Comparison of ENCODE assay signal across 26 cellular contexts in genomic region chr2:124265641-124266040, GRCh38.
"Had no signal": no experiment of that assay in that cellular context is flagged by ENCODE, and none has a peak within 500 bp of the region (broad histone marks: within the 10 kb centered on the region; RNA-seq: fewer than 3 reads in every experiment).

No MANE protein-coding gene starts in this region.

- H3K4me1 Mint-ChIP-seq: naive B cell; stimulated activated naive B cell treated with anti-CD40 and anti-IgM and Interleukin-4, amounts not matched to agents 10 μg/mL and 1 μg/mL and 100 μg/mL, for 72 hours had no signal

- H3K4me3 Mint-ChIP-seq: mesothelial cell of epicardium; naive B cell; nephron; neural crest cell; stimulated activated naive B cell treated with anti-CD40 and anti-IgM and Interleukin-4, amounts not matched to agents 10 μg/mL and 1 μg/mL and 100 μg/mL, for 72 hours had no signal

- ATAC-seq: left colon; pancreas; right lobe of liver; stimulated activated naive B cell treated with anti-CD40 and anti-IgM and Interleukin-4, amounts not matched to agents 10 μg/mL and 1 μg/mL and 100 μg/mL, for 72 hours; stimulated activated naive CD8-positive, alpha-beta T cell treated with anti-CD3 and anti-CD28 coated beads, Interleukin-15, Interleukin-2, amounts not matched to agents 100 U/mL and 50 U/mL, for 24 hours; upper lobe of right lung had no signal

- DNase-seq: hippocampal formation; kidney; left colon; left ventricle myocardium inferior; mesendoderm; naive B cell; nucleus accumbens; pancreas; posterior cingulate gyrus; right lobe of liver; stimulated activated CD4-positive, alpha-beta T cell treated with anti-CD3 and anti-CD28 coated beads, Interleukin-12 subunit alpha, Interleukin-12 subunit beta, amount 100 ng/mL, for 4 hours; stimulated activated CD4-positive, alpha-beta T cell treated with anti-CD3 and anti-CD28 coated beads, Interleukin-15, amount 100 ng/mL, for 24 hours; stimulated activated CD4-positive, alpha-beta T cell treated with anti-CD3 and anti-CD28 coated beads, Interleukin-2, amount 100 ng/mL, for 24 hours; stimulated activated CD4-positive, alpha-beta T cell treated with anti-CD3 and anti-CD28 coated beads, Interleukin-4, amount 100 ng/mL, for 1 hour; stimulated activated naive B cell treated with anti-CD40 and anti-IgM and Interleukin-4, amounts not matched to agents 10 μg/mL and 1 μg/mL and 100 μg/mL, for 72 hours; stimulated activated naive CD8-positive, alpha-beta T cell treated with anti-CD3 and anti-CD28 coated beads, Interleukin-15, Interleukin-2, amounts not matched to agents 100 U/mL and 50 U/mL, for 24 hours; tibial artery; trophoblast cell; upper lobe of right lung had no signal

- H3K27ac ChIP-seq: left ventricle myocardium inferior, pancreas, prostate gland, right lobe of liver, suprapubic skin, thoracic aorta, tibial artery, upper lobe of right lung had no signal

- H3K4me3 ChIP-seq: left ventricle myocardium inferior, lung, pancreas, prostate gland, right lobe of liver, suprapubic skin, thoracic aorta, tibial artery, upper lobe of right lung had no signal

- H3K27me3 Mint-ChIP-seq: naive B cell; stimulated activated naive B cell treated with anti-CD40 and anti-IgM and Interleukin-4, amounts not matched to agents 10 μg/mL and 1 μg/mL and 100 μg/mL, for 72 hours had no signal

- H3K27ac Mint-ChIP-seq: mesothelial cell of epicardium; stimulated activated naive B cell treated with anti-CD40 and anti-IgM and Interleukin-4, amounts not matched to agents 10 μg/mL and 1 μg/mL and 100 μg/mL, for 72 hours had no signal

- H3K36me3 ChIP-seq: left ventricle myocardium inferior, pancreas, prostate gland, right lobe of liver, suprapubic skin, thoracic aorta, tibial artery, upper lobe of right lung had no signal

- H3K9me3 ChIP-seq: left ventricle myocardium inferior, pancreas, prostate gland, right lobe of liver, suprapubic skin, thoracic aorta, tibial artery, upper lobe of right lung had no signal

- H3K36me3 Mint-ChIP-seq: mesothelial cell of epicardium; naive B cell; stimulated activated naive B cell treated with anti-CD40 and anti-IgM and Interleukin-4, amounts not matched to agents 10 μg/mL and 1 μg/mL and 100 μg/mL, for 72 hours had no signal

- H3K27me3 ChIP-seq: pancreas, right lobe of liver, suprapubic skin, tibial artery, upper lobe of right lung had no signal

- H3K4me1 ChIP-seq: pancreas, prostate gland, right lobe of liver, suprapubic skin, tibial artery, upper lobe of right lung had no signal

- H3K9me3 Mint-ChIP-seq: mesothelial cell of epicardium, nephron, neural crest cell had no signal
